1 cellular context compared by ENCODE assay signal in the genomic region with DNA sequence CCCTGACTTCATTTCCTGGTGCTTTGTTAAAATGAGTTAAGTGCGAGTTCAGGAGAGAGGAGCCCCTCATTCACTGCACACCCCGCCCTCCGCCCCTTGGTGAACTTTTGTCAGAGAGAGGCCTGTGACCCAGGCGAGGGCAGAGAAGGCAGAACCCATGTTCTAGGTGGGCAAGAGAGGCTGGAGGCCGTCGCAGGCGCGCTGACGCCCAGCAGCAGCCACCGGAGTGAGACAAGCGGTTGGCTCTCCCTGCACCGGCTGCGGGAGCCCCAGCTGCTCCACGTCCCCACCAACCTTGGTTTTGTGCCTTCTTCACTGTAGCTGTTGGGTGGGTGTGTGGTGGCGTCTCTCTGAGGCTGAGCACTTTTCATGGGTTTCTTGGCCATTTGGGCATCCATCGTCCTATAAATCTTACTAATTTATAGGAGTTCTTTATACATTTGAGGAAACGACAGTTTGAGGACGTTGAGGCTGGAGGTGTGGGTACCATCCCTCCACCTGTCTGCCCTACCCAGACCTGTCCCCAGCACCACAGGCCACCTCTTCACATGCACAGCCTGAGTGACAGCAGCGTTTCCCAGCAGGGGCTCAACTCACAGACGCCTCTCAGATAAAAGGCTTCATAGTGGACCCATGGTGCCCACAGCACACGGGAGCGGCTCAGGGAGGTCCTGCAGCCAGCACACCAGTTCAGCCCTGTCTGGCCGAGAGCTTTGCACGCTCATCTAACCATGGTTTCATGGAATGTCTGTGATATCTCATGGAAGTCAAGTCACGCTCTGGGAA.
TF ChIP-seq lines count a peak whose summit lies in the region.

No MANE protein-coding gene starts in this region.

TF ChIP-seq in HepG2, 621 proteins besides CTCF, POLR2A, EP300 and RAD21:
- TF ChIP-seq, protein P1, sequence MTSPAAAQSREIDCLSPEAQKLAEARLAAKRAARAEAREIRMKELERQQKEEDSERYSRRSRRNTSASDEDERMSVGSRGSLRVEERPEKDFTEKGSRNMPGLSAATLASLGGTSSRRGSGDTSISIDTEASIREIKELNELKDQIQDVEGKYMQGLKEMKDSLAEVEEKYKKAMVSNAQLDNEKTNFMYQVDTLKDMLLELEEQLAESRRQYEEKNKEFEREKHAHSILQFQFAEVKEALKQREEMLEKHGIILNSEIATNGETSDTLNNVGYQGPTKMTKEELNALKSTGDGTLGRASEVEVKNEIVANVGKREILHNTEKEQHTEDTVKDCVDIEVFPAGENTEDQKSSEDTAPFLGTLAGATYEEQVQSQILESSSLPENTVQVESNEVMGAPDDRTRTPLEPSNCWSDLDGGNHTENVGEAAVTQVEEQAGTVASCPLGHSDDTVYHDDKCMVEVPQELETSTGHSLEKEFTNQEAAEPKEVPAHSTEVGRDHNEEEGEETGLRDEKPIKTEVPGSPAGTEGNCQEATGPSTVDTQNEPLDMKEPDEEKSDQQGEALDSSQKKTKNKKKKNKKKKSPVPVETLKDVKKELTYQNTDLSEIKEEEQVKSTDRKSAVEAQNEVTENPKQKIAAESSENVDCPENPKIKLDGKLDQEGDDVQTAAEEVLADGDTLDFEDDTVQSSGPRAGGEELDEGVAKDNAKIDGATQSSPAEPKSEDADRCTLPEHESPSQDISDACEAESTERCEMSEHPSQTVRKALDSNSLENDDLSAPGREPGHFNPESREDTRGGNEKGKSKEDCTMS (CRISPR knock-in tag; conservative IDR thresholded peaks at IDR 0.05) = no peak
- TF ChIP-seq ZFYVE20 (CRISPR knock-in tag; IDR thresholded peaks at IDR 0.05; ENCODE audit: borderline replicate concordance, low read depth) (no peak), FOXO1 (CRISPR knock-in tag; IDR thresholded peaks at IDR 0.05) (no peak), ZNF616 (CRISPR knock-in tag; IDR thresholded peaks at IDR 0.05; ENCODE audit: low read depth) (no peak), ZNF251 (CRISPR knock-in tag; IDR thresholded peaks at IDR 0.05) (no peak), CBFB (CRISPR knock-in tag; IDR thresholded peaks at IDR 0.05) (no peak), FOXK1 (CRISPR knock-in tag; IDR thresholded peaks at IDR 0.05; ENCODE audit: borderline replicate concordance, low read depth) (no peak), ZFP37 (CRISPR knock-in tag; IDR thresholded peaks at IDR 0.05; ENCODE audit: borderline replicate concordance) (no peak), SMARCE1 (IDR thresholded peaks at IDR 0.05; ENCODE audit: borderline replicate concordance) (no peak), ZNF382 (CRISPR knock-in tag; IDR thresholded peaks at IDR 0.05; ENCODE audit: borderline replicate concordance) (no peak), ZNF501 (CRISPR knock-in tag; IDR thresholded peaks at IDR 0.05) (no peak), ARHGAP35 (CRISPR knock-in tag; IDR thresholded peaks at IDR 0.05; ENCODE audit: borderline replicate concordance) (no peak)
- TF ChIP-seq, protein P2, sequence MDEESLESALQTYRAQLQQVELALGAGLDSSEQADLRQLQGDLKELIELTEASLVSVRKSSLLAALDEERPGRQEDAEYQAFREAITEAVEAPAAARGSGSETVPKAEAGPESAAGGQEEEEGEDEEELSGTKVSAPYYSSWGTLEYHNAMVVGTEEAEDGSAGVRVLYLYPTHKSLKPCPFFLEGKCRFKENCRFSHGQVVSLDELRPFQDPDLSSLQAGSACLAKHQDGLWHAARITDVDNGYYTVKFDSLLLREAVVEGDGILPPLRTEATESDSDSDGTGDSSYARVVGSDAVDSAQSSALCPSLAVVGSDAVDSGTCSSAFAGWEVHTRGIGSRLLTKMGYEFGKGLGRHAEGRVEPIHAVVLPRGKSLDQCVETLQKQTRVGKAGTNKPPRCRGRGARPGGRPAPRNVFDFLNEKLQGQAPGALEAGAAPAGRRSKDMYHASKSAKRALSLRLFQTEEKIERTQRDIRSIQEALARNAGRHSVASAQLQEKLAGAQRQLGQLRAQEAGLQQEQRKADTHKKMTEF (CRISPR knock-in tag; IDR thresholded peaks at IDR 0.05) = no peak
- TF ChIP-seq, protein P3, sequence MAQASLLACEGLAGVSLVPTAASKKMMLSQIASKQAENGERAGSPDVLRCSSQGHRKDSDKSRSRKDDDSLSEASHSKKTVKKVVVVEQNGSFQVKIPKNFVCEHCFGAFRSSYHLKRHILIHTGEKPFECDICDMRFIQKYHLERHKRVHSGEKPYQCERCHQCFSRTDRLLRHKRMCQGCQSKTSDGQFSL (CRISPR knock-in tag; IDR thresholded peaks at IDR 0.05) = no peak
- TF ChIP-seq, protein P4, sequence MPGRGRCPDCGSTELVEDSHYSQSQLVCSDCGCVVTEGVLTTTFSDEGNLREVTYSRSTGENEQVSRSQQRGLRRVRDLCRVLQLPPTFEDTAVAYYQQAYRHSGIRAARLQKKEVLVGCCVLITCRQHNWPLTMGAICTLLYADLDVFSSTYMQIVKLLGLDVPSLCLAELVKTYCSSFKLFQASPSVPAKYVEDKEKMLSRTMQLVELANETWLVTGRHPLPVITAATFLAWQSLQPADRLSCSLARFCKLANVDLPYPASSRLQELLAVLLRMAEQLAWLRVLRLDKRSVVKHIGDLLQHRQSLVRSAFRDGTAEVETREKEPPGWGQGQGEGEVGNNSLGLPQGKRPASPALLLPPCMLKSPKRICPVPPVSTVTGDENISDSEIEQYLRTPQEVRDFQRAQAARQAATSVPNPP (CRISPR knock-in tag; IDR thresholded peaks at IDR 0.05) = no peak
- TF ChIP-seq, protein P5, sequence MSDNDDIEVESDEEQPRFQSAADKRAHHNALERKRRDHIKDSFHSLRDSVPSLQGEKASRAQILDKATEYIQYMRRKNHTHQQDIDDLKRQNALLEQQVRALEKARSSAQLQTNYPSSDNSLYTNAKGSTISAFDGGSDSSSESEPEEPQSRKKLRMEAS (IDR thresholded peaks at IDR 0.05) = no peak
- TF ChIP-seq, protein P6, sequence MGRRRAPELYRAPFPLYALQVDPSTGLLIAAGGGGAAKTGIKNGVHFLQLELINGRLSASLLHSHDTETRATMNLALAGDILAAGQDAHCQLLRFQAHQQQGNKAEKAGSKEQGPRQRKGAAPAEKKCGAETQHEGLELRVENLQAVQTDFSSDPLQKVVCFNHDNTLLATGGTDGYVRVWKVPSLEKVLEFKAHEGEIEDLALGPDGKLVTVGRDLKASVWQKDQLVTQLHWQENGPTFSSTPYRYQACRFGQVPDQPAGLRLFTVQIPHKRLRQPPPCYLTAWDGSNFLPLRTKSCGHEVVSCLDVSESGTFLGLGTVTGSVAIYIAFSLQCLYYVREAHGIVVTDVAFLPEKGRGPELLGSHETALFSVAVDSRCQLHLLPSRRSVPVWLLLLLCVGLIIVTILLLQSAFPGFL (CRISPR knock-in tag; IDR thresholded peaks at IDR 0.05) = no peak
- TF ChIP-seq, protein P7, sequence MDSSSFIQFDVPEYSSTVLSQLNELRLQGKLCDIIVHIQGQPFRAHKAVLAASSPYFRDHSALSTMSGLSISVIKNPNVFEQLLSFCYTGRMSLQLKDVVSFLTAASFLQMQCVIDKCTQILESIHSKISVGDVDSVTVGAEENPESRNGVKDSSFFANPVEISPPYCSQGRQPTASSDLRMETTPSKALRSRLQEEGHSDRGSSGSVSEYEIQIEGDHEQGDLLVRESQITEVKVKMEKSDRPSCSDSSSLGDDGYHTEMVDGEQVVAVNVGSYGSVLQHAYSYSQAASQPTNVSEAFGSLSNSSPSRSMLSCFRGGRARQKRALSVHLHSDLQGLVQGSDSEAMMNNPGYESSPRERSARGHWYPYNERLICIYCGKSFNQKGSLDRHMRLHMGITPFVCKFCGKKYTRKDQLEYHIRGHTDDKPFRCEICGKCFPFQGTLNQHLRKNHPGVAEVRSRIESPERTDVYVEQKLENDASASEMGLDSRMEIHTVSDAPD (CRISPR knock-in tag; IDR thresholded peaks at IDR 0.05) = no peak
- TF ChIP-seq, protein P8, sequence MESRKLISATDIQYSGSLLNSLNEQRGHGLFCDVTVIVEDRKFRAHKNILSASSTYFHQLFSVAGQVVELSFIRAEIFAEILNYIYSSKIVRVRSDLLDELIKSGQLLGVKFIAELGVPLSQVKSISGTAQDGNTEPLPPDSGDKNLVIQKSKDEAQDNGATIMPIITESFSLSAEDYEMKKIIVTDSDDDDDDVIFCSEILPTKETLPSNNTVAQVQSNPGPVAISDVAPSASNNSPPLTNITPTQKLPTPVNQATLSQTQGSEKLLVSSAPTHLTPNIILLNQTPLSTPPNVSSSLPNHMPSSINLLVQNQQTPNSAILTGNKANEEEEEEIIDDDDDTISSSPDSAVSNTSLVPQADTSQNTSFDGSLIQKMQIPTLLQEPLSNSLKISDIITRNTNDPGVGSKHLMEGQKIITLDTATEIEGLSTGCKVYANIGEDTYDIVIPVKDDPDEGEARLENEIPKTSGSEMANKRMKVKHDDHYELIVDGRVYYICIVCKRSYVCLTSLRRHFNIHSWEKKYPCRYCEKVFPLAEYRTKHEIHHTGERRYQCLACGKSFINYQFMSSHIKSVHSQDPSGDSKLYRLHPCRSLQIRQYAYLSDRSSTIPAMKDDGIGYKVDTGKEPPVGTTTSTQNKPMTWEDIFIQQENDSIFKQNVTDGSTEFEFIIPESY (CRISPR knock-in tag; IDR thresholded peaks at IDR 0.05) = no peak
- TF ChIP-seq, protein P9, sequence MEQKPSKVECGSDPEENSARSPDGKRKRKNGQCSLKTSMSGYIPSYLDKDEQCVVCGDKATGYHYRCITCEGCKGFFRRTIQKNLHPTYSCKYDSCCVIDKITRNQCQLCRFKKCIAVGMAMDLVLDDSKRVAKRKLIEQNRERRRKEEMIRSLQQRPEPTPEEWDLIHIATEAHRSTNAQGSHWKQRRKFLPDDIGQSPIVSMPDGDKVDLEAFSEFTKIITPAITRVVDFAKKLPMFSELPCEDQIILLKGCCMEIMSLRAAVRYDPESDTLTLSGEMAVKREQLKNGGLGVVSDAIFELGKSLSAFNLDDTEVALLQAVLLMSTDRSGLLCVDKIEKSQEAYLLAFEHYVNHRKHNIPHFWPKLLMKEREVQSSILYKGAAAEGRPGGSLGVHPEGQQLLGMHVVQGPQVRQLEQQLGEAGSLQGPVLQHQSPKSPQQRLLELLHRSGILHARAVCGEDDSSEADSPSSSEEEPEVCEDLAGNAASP (CRISPR knock-in tag; IDR thresholded peaks at IDR 0.05; ENCODE audit: borderline replicate concordance) = no peak
